Comparison of ENCODE assay signal across 9 cellular contexts in the genomic region with DNA sequence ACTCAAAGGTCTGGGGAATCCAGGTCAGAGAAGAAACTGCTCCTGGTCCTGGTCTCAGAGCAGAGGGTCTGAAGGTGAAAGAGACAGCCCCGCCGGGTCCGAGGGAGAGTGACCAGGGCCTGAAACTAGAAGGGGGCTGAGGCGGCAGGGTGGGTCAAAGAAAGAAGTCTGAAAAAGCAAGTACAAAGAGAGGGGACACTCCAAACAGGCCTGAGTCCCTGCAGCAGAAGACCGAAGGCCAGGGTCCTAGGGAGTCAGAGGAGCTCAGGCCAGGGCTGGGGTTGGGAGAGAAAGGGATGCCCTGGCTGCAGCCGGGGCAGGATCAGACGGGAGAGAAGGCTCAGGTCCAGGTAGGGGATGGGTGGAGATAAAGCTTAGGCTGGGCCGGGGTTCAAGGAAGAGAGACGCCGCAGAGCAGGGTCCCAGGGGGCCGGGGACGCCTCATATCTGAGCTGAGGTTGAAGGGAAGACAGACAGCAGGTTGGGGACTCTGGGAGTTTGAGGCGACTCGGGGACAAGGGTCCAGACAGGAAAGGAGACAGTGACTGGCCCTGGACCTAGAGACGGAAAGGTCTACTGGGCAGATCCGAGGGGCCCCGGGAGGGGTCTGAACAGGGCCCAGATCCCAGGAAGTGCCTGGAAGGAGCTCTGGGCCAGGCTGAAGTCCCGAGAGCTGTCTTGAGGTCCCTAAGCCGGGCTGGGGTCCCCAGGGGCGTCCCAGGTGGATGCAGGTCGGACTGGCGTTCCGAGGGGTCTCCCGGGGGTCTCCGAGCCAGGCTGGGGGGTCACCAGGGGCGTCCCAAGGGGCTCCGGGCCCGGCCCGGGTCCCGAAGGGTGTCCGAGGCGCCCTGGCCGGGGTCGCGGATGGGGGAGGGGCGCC. TPM values are rescaled to one million over a fixed set of nuclear protein-coding genes. Genes with fewer than 3 reads are reported as not detected.
DNase-seq lines count a peak whose midpoint lies in the region; ATAC-seq, FAIRE-seq and TF ChIP-seq lines count a peak whose summit lies in the region.
"Had no signal": no experiment of that assay in that cellular context is flagged by ENCODE, and none has a peak within 500 bp of the region (broad histone marks: within the 10 kb centered on the region; RNA-seq: fewer than 3 reads in every experiment).

No MANE protein-coding gene starts in this region.

- H3K36me3 Mint-ChIP-seq in activated CD4-positive, alpha-beta T cell treated with anti-CD3 and anti-CD28 coated beads, Interleukin-2, amount 10 ng/mL, durations not matched to agents 7 days and 5 days (ENCODE audit: low read depth), result peaks cover 3% of the 10 kb centered on the region

- H3K36me3 ChIP-seq in gastrocnemius medialis, result no peaks in the 10 kb centered on the region

- H3K4me1 ChIP-seq in gastrocnemius medialis, result peaks cover 42 to 47% of the 10 kb centered on the region in 2 donors

- H3K27ac ChIP-seq in gastrocnemius medialis, result peak overlapping the region; percentile 85 to 91 (median 88)

- peaks cover 6% of the 10 kb centered on the region for H3K27me3 Mint-ChIP-seq in activated CD4-positive, alpha-beta T cell treated with anti-CD3 and anti-CD28 coated beads, Interleukin-2, amount 10 ng/mL, durations not matched to agents 7 days and 5 days

- TF ChIP-seq CTCF in foreskin fibroblast (IDR thresholded peaks at IDR 0.05; ENCODE audit: low read depth, low read length), result no peak
- TF ChIP-seq CTCF in gastrocnemius medialis (IDR thresholded peaks at IDR 0.05 in 4 of 5, conservative IDR thresholded peaks at IDR 0.05 in 1 of 5), result no peak

- no peaks in the 10 kb centered on the region for H3K27me3 ChIP-seq in gastrocnemius medialis

- peaks cover 34% of the 10 kb centered on the region for H3K4me1 Mint-ChIP-seq in activated CD4-positive, alpha-beta T cell treated with anti-CD3 and anti-CD28 coated beads, Interleukin-2, amount 10 ng/mL, durations not matched to agents 7 days and 5 days

- H3K9me3 ChIP-seq in gastrocnemius medialis, result no peaks in the 10 kb centered on the region

- CTCF ChIA-PET in activated CD4-positive, alpha-beta T cell treated with anti-CD3 and anti-CD28 coated beads, Interleukin-2, amount 10 ng/mL, durations not matched to agents 7 days and 5 days (lab: Charles Lee), result interaction anchor here (1.2 kb wide), 1 partner anchor 21 kb away, joined by 3 read pairs; no protein-coding TSS in a partner anchor

- no peak for TF ChIP-seq POLR2A in gastrocnemius medialis (IDR thresholded peaks at IDR 0.05)
- TF ChIP-seq POLR2A in GM12891 (IDR thresholded peaks at IDR 0.05; ENCODE audit: low read depth, low read length), result no peak

- intact Hi-C loops in gastrocnemius medialis (cut with DNase I; ENCODE audit: low total_unique reads), result loop anchor here (5.0 to 10.0 kb wide), 3 partner anchors 93 to 377 kb away; a partner anchor contains a TSS

- DNase-seq in activated effector memory CD4-positive, alpha-beta T cell treated with anti-CD3 and anti-CD28 coated beads, Interleukin-2, amount 50 U/mL, for 16 hours, result peak; percentile 69
- DNase-seq in activated effector memory CD4-positive, alpha-beta T cell treated with Interleukin-2 at 50 U/mL for 16 hours, result no peak
- DNase-seq in activated CD4-positive, alpha-beta T cell treated with anti-CD3 and anti-CD28 coated beads, Interleukin-2, amount 10 ng/mL, durations not matched to agents 7 days and 5 days, result no peak
- DNase-seq in foreskin fibroblast (peak in 1 of 2 donors; percentile 24), gastrocnemius medialis (no peak), NCI-H1436 treated with DMSO at 0.1 percent for 48 hours (lab: John Stamatoyannopoulos, UW) (no peak), GM12891 (ENCODE audit: insufficient read length, low spot score) (no peak), AG08396 (ENCODE audit: low spot score) (no peak)

- POLR2A ChIA-PET in activated CD4-positive, alpha-beta T cell treated with anti-CD3 and anti-CD28 coated beads, Interleukin-2, amount 10 ng/mL, durations not matched to agents 7 days and 5 days (lab: Charles Lee), result no interaction called here

- in situ Hi-C loops in gastrocnemius medialis (cut with MboI; ENCODE audit: low sequenced_read_pairs in 4 of 4), result loop anchor here in 1 of 4 donors (10.0 kb wide), 1 partner anchor 54 kb away; no protein-coding TSS in a partner anchor

- no peak for ATAC-seq in gastrocnemius medialis

- peak overlapping the region; percentile 90 for H3K27ac Mint-ChIP-seq in activated CD4-positive, alpha-beta T cell treated with anti-CD3 and anti-CD28 coated beads, Interleukin-2, amount 10 ng/mL, durations not matched to agents 7 days and 5 days

- FAIRE-seq in GM12891 (lab: Jason Lieb, UNC), result no peak

- H3K9me3 Mint-ChIP-seq in activated CD4-positive, alpha-beta T cell treated with anti-CD3 and anti-CD28 coated beads, Interleukin-2, amount 10 ng/mL, durations not matched to agents 7 days and 5 days, result no peaks in the 10 kb centered on the region

- peak overlapping the region; percentile 82 to 94 for H3K4me3 ChIP-seq in foreskin fibroblast (ENCODE audit: low read depth in 1 of 2, low read length in 2 of 2)
- H3K4me3 ChIP-seq in gastrocnemius medialis, result peak overlapping the region; percentile 70 to 92 (median 83)

- peak overlapping the region; percentile 90 for H3K4me3 Mint-ChIP-seq in activated CD4-positive, alpha-beta T cell treated with anti-CD3 and anti-CD28 coated beads, Interleukin-2, amount 10 ng/mL, durations not matched to agents 7 days and 5 days

TF ChIP-seq in GM12891, 5 proteins besides CTCF, POLR2A, EP300 and RAD21:
- TF ChIP-seq POLR2AphosphoS5 (IDR thresholded peaks at IDR 0.05; ENCODE audit: low read depth, low read length), result no peak
- no peak for TF ChIP-seq PAX5 (IDR thresholded peaks at IDR 0.05; ENCODE audit: insufficient read depth, low read length, severe bottlenecking)
- TF ChIP-seq SPI1 (IDR thresholded peaks at IDR 0.05; ENCODE audit: low read depth, low read length), result no peak
- TF ChIP-seq POU2F2 (IDR thresholded peaks at IDR 0.05; ENCODE audit: low read depth, low read length), result no peak
- TF ChIP-seq TAF1 (IDR thresholded peaks at IDR 0.05; ENCODE audit: low read depth, low read length), result no peak

RNA-seq across cellular contexts. Expression of a gene that starts 0.8 kb away (rescaled TPM):
- 10 to 100 TPM; 38.4 to 46.5 TPM for total RNA-seq in activated CD4-positive, alpha-beta T cell treated with anti-CD3 and anti-CD28 coated beads, Interleukin-2, amount 10 ng/mL, durations not matched to agents 7 days and 5 days
- total RNA-seq in gastrocnemius medialis, result 10 to 100 TPM; 13.9 to 37.7 (median 24.4) TPM
- 13.6 TPM for polyA plus RNA-seq in GM12891 (2012; ENCODE audit: low read depth, missing spikeins)

RNA-seq across cellular contexts. Expression of a gene that starts 54.4 kb away (rescaled TPM):
- under 1 TPM; 0.81 to 0.82 TPM for total RNA-seq in activated CD4-positive, alpha-beta T cell treated with anti-CD3 and anti-CD28 coated beads, Interleukin-2, amount 10 ng/mL, durations not matched to agents 7 days and 5 days
- total RNA-seq in gastrocnemius medialis, result not detected
- polyA plus RNA-seq in GM12891 (2012; ENCODE audit: low read depth, missing spikeins), result 0.08 TPM
- total RNA-seq: dermis microvascular lymphatic vessel endothelial cell had no signal
